In the genomic region with DNA sequence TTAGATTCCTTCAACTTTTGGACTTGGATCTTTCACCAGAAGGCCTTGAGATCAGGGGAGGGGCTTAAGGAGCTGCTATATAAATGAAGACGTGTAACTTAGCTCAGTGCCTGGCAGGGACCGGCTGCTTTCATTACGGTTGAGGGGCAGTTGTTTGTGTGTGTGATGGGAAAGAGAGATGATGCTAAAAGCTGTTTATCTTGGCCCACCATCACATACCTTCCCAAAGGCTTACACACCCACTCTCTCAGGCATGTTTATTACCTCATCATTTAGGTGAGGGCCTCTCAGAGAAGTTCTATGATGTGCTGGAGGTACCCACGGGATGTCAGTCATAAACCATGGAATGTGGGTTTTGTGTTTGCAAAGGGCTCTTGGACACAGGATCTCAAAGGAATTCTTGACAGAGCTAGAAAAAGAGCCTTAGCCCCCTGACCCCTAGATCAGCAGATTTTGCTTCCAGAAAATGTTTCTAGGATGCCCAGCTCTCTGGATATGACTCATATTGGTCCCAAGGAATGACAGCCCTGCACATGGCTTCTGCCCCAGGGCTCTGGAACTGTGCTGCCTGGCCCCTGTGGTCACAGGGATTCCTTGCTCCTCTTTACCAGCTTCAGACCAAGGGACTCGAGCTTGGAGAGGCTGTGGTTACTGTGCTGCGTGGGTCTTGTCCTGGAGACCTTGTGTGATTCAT, we compare ENCODE assay signal across 1 cellular context.
A peak's percentile ranks its signal among the peaks of the same experiment; 100 is the strongest.
TF ChIP-seq lines count a peak whose summit lies in the region.

No MANE protein-coding gene starts in this region.

TF ChIP-seq in IMR-90, 13 proteins besides CTCF, POLR2A, EP300 and RAD21:
- TF ChIP-seq, protein P1, sequence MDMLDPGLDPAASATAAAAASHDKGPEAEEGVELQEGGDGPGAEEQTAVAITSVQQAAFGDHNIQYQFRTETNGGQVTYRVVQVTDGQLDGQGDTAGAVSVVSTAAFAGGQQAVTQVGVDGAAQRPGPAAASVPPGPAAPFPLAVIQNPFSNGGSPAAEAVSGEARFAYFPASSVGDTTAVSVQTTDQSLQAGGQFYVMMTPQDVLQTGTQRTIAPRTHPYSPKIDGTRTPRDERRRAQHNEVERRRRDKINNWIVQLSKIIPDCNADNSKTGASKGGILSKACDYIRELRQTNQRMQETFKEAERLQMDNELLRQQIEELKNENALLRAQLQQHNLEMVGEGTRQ (IDR thresholded peaks at IDR 0.05; ENCODE audit: low read depth, low read length): no peak
- no peak for TF ChIP-seq RFX5 (IDR thresholded peaks at IDR 0.05; ENCODE audit: low read depth, low read length)
- TF ChIP-seq MAFK (IDR thresholded peaks at IDR 0.05; ENCODE audit: low read depth, low read length): peak; percentile 73
- no peak for TF ChIP-seq MAZ (IDR thresholded peaks at IDR 0.05; ENCODE audit: borderline replicate concordance, low read depth, low read length)
- peak; percentile 19 for TF ChIP-seq BHLHE40 (IDR thresholded peaks at IDR 0.05; ENCODE audit: low read depth, low read length)
- TF ChIP-seq RCOR1 (IDR thresholded peaks at IDR 0.05; ENCODE audit: insufficient replicate concordance, low read length): no peak
- TF ChIP-seq NFE2L2 (IDR thresholded peaks at IDR 0.05; ENCODE audit: low read depth, low read length): no peak
- TF ChIP-seq MXI1 (IDR thresholded peaks at IDR 0.05; ENCODE audit: borderline replicate concordance, low read depth, low read length): peak; percentile 99
- peak; percentile 52 for TF ChIP-seq CEBPB (IDR thresholded peaks at IDR 0.05; ENCODE audit: low read depth, low read length)
- TF ChIP-seq FOS (IDR thresholded peaks at IDR 0.05; ENCODE audit: low read depth, low read length): 0 out of 2 replicates have a peak, but pooled peaks have one; percentile 37
- TF ChIP-seq, protein P2, sequence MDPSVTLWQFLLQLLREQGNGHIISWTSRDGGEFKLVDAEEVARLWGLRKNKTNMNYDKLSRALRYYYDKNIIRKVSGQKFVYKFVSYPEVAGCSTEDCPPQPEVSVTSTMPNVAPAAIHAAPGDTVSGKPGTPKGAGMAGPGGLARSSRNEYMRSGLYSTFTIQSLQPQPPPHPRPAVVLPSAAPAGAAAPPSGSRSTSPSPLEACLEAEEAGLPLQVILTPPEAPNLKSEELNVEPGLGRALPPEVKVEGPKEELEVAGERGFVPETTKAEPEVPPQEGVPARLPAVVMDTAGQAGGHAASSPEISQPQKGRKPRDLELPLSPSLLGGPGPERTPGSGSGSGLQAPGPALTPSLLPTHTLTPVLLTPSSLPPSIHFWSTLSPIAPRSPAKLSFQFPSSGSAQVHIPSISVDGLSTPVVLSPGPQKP (IDR thresholded peaks at IDR 0.05; ENCODE audit: borderline replicate concordance, low read depth, low read length): no peak
- TF ChIP-seq CHD1 (IDR thresholded peaks at IDR 0.05; ENCODE audit: low read depth, low read length): 0 out of 2 replicates have a peak, but pooled peaks have one; percentile 32
